ENCODE assay signal across 10 cellular contexts in the genomic region with DNA sequence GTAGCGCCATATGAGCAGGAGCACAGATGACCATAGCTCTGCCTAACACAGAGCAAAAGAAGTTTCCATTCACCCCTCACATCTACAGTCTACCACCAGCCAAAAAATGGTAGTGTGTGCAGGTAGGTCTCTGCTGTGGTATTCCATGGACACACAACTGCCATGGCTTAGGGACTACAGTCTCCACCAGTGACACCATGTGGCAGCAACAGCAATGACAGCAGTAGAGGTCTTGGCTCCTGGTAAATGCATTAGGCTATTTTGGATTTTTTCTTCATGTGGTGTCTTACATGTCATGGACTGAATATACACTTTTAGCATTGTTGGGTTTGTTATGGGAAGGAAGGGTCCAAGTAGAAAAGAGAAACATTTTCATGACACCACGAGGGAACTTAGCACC.
A peak's percentile ranks its signal among the peaks of the same experiment; 100 is the strongest.
DNase-seq lines count a peak whose midpoint lies in the region; ATAC-seq, FAIRE-seq and TF ChIP-seq lines count a peak whose summit lies in the region.
"Had no signal": no experiment of that assay in that cellular context is flagged by ENCODE, and none has a peak within 500 bp of the region (broad histone marks: within the 10 kb centered on the region; RNA-seq: fewer than 3 reads in every experiment).

No MANE protein-coding gene starts in this region.

- BruUV-seq in K562 (replicated peaks; lab: Mats Ljungman, UMichigan) = no TSS peak

- CTCF ChIA-PET in K562 (lab: Yijun Ruan, JAX; ENCODE audit: low intra/inter-chr PET ratio) = interaction anchor here (1.5 kb wide), 1 partner anchor 127 kb away, joined by 4 read pairs; no protein-coding TSS in a partner anchor

- no peak overlapping the region for H3K27ac ChIP-seq in K562 (ENCODE audit: extremely low read depth, low read depth, low read length)
- H3K27ac ChIP-seq in smooth muscle cell (ENCODE audit: low read depth) = no peak overlapping the region
- H3K27ac ChIP-seq: upper lobe of left lung had no signal

- H3K4me3 ChIP-seq in K562 = no peak overlapping the region
- H3K4me3 ChIP-seq in smooth muscle cell = no peak overlapping the region
- H3K4me3 ChIP-seq: upper lobe of left lung had no signal

- H3K27ac Mint-ChIP-seq in activated T-cell treated with anti-CD3 and anti-CD28 coated beads, Interleukin-2, amount 50 U/mL, for 24 hours = no peak overlapping the region
- H3K27ac Mint-ChIP-seq: B cell had no signal

- H3K9me1 ChIP-seq in K562 (ENCODE audit: control insufficient read depth, insufficient read depth, low read length) = no peaks in the 10 kb centered on the region

- intact Hi-C loops in K562 (cut with micrococcal nuclease) = loop anchor here (5.0 to 10.0 kb wide), 2 partner anchors 115 to 448 kb away; no protein-coding TSS in a partner anchor

- no peaks in the 10 kb centered on the region for H3K36me3 ChIP-seq in K562 (ENCODE audit: control insufficient read depth, insufficient read depth, low read length)
- no peaks in the 10 kb centered on the region for H3K36me3 ChIP-seq in smooth muscle cell (ENCODE audit: low read depth)
- H3K36me3 ChIP-seq: upper lobe of left lung had no signal

- POLR2A ChIA-PET in K562 (lab: Yijun Ruan, JAX) = interaction anchor here (1.4 kb wide), 1 partner anchor 21 kb away, joined by 4 read pairs; no protein-coding TSS in a partner anchor

- TF ChIP-seq POLR2A in K562 (conservative IDR thresholded peaks at IDR 0.05) (no peak), GM12892 (IDR thresholded peaks at IDR 0.05; ENCODE audit: low read depth, low read length) (no peak)

- H3F3A ChIP-seq in smooth muscle cell (ENCODE audit: low read depth) = no peaks in the 10 kb centered on the region

- peak; percentile 77 to 92 for TF ChIP-seq RAD21 in K562 (CRISPR knock-in tag; conservative IDR thresholded peaks at IDR 0.05 in 1 of 2, IDR thresholded peaks at IDR 0.05 in 1 of 2)

- H4K20me1 ChIP-seq in K562 (replicated peaks; ENCODE audit: control insufficient read depth, insufficient read depth, low read length) = no peaks in the 10 kb centered on the region
- H4K20me1 ChIP-seq in smooth muscle cell (ENCODE audit: low read depth) = no peaks in the 10 kb centered on the region

- ATAC-seq in HG03378 (IDR thresholded peaks at IDR 0.05; ENCODE audit: unreplicated experiment) (peak; percentile 58), K562 (peak; percentile 94), HG02571 (IDR thresholded peaks at IDR 0.05; ENCODE audit: unreplicated experiment) (no peak)

- in situ Hi-C loops in K562 (cut with MboI) = no loop called here

- FAIRE-seq in K562 (lab: Jason Lieb, UNC) = peak; percentile 90
- no peak for FAIRE-seq in GM12892 (lab: Jason Lieb, UNC)

- H3K4me2 ChIP-seq in K562 (ENCODE audit: insufficient read depth, low read length) = no peak overlapping the region
- H3K4me2 ChIP-seq in smooth muscle cell = no peak overlapping the region

- peak; percentile 74 to 77 (median 75) for TF ChIP-seq CTCF in K562 (IDR thresholded peaks at IDR 0.05 in 2 of 3, conservative IDR thresholded peaks at IDR 0.05 in 1 of 3; ENCODE audit: insufficient read depth in 2 of 3, low read depth in 1 of 3, low read length in 3 of 3)
- TF ChIP-seq CTCF in smooth muscle cell (IDR thresholded peaks at IDR 0.05; ENCODE audit: borderline replicate concordance, insufficient read depth, poor library complexity, severe bottlenecking) = peak; percentile 17

- H3K27me3 Mint-ChIP-seq in activated T-cell treated with anti-CD3 and anti-CD28 coated beads, Interleukin-2, amount 50 U/mL, for 24 hours = peaks cover 21% of the 10 kb centered on the region

- TF ChIP-seq EP300 in K562 (IDR thresholded peaks at IDR 0.05; ENCODE audit: low read length) = no peak

- no peak overlapping the region for H3K4me3 Mint-ChIP-seq in activated T-cell treated with anti-CD3 and anti-CD28 coated beads, Interleukin-2, amount 50 U/mL, for 24 hours
- H3K4me3 Mint-ChIP-seq: B cell had no signal

- peaks cover 0 to 12% of the 10 kb centered on the region in 2 experiments; a peak in 3 of 5 replicates for H3K4me1 ChIP-seq in K562 (replicated peaks in 1 of 2; ENCODE audit: control insufficient read depth in 2 of 2, insufficient read depth in 2 of 2, low read length in 2 of 2)
- H3K4me1 ChIP-seq in smooth muscle cell (ENCODE audit: low read depth) = no peaks in the 10 kb centered on the region

- 24% methylated on average over 2 of the region's 2 CpGs for WGBS in K562 (ENCODE audit: insufficient coverage, low coverage, missing lambda C conversion rate)
- 69% methylated on average over 2 of the region's 2 CpGs for WGBS in smooth muscle cell (ENCODE audit: low lambda C conversion rate)

- H3K9me3 Mint-ChIP-seq in activated T-cell treated with anti-CD3 and anti-CD28 coated beads, Interleukin-2, amount 50 U/mL, for 24 hours = no peaks in the 10 kb centered on the region

- H3K79me2 ChIP-seq in K562 (ENCODE audit: control insufficient read depth, insufficient read depth, low read length) = no peaks in the 10 kb centered on the region
- no peaks in the 10 kb centered on the region for H3K79me2 ChIP-seq in smooth muscle cell (ENCODE audit: low read depth)

- H3K9ac ChIP-seq in K562 (ENCODE audit: insufficient read depth in 1 of 2, low read depth in 2 of 2, low read length in 2 of 2) (no peak overlapping the region), smooth muscle cell (ENCODE audit: low read depth) (no peak overlapping the region)

- no peaks in the 10 kb centered on the region for H3K4me1 Mint-ChIP-seq in activated T-cell treated with anti-CD3 and anti-CD28 coated beads, Interleukin-2, amount 50 U/mL, for 24 hours (ENCODE audit: low read depth)

- peak; percentile 31 for DNase-seq in NCI-H748 (lab: John Stamatoyannopoulos, UW; ENCODE audit: unreplicated experiment)
- DNase-seq in NCI-H748 treated with DMSO at 0.1 percent for 48 hours (lab: John Stamatoyannopoulos, UW) = no peak
- DNase-seq in K562 (ENCODE audit: extremely low read depth in 1 of 4, low spot score in 3 of 4) = peak; percentile 21 to 73 (median 45)
- DNase-seq in smooth muscle cell (lab: John Stamatoyannopoulos, UW; ENCODE audit: unreplicated experiment) = no peak
- no peak for DNase-seq in GM12892 (ENCODE audit: insufficient read length)
- no peak for DNase-seq in activated T-cell treated with anti-CD3 and anti-CD28 coated beads, Interleukin-2, amount 50 U/mL, for 24 hours

- H3K9me3 ChIP-seq in K562 (replicated peaks; ENCODE audit: control insufficient read depth, insufficient read depth, low read depth, low read length) = no peaks in the 10 kb centered on the region
- no peaks in the 10 kb centered on the region for H3K9me3 ChIP-seq in smooth muscle cell (replicated peaks; ENCODE audit: low read depth)
- H3K9me3 ChIP-seq: upper lobe of left lung had no signal

- H3K27me3 ChIP-seq in K562 (ENCODE audit: control insufficient read depth in 2 of 2, insufficient read depth in 2 of 2, low read length in 2 of 2) = no peaks in the 10 kb centered on the region
- H3K27me3 ChIP-seq in smooth muscle cell (ENCODE audit: low read depth) = no peaks in the 10 kb centered on the region
- H3K27me3 ChIP-seq: upper lobe of left lung had no signal

- no peaks in the 10 kb centered on the region for H3K36me3 Mint-ChIP-seq in activated T-cell treated with anti-CD3 and anti-CD28 coated beads, Interleukin-2, amount 50 U/mL, for 24 hours (ENCODE audit: low read depth)

- H2AFZ ChIP-seq in K562 (ENCODE audit: low read depth, low read length) (no peak overlapping the region), smooth muscle cell (ENCODE audit: low read depth) (no peak overlapping the region)

TF ChIP-seq in K562, 482 proteins besides CTCF, POLR2A, EP300 and RAD21:
- TF ChIP-seq EHMT2 (IDR thresholded peaks at IDR 0.05) = 0 out of 2 replicates have a peak, but pooled peaks have one; percentile 31
- TF ChIP-seq, protein P1, sequence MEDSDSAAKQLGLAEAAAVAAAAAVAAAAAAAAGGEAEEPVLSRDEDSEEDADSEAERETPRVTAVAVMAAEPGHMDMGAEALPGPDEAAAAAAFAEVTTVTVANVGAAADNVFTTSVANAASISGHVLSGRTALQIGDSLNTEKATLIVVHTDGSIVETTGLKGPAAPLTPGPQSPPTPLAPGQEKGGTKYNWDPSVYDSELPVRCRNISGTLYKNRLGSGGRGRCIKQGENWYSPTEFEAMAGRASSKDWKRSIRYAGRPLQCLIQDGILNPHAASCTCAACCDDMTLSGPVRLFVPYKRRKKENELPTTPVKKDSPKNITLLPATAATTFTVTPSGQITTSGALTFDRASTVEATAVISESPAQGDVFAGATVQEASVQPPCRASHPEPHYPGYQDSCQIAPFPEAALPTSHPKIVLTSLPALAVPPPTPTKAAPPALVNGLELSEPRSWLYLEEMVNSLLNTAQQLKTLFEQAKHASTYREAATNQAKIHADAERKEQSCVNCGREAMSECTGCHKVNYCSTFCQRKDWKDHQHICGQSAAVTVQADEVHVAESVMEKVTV (CRISPR knock-in tag; IDR thresholded peaks at IDR 0.05) = peak; percentile 65
- TF ChIP-seq TEAD4 (IDR thresholded peaks at IDR 0.05; ENCODE audit: low read length) = 0 out of 2 replicates have a peak, but pooled peaks have one; percentile 8
- TF ChIP-seq TEAD4 (CRISPR knock-in tag; IDR thresholded peaks at IDR 0.05; ENCODE audit: borderline replicate concordance) = no peak
- peak; percentile 78 for TF ChIP-seq SMC3 (conservative IDR thresholded peaks at IDR 0.05; ENCODE audit: insufficient read depth, low read depth, low read length)
- TF ChIP-seq CBX3 (IDR thresholded peaks at IDR 0.05; ENCODE audit: borderline replicate concordance in 1 of 2, low read length in 2 of 2) = 0 out of 3 replicates have a peak, but pooled peaks of 1 of the 2 experiments have one; percentile 32
- TF ChIP-seq RB1 (IDR thresholded peaks at IDR 0.05; ENCODE audit: low read depth) = 0 out of 2 replicates have a peak, but pooled peaks have one; percentile 44
- no peak for TF ChIP-seq HLTF (IDR thresholded peaks at IDR 0.05)
- no peak for TF ChIP-seq MIER1 (IDR thresholded peaks at IDR 0.05; ENCODE audit: low read depth)

Comparison
In these comparisons a context has a peak if more than half of its experiments do, and no peak if none do; other contexts are left out.
1. DNase-seq: peak in NCI-H748 (single experiment) and K562 (4 of 4); none in NCI-H748 treated with DMSO at 0.1 percent for 48 hours (single experiment), smooth muscle cell (single experiment), GM12892 (single experiment) and activated T-cell treated with anti-CD3 and anti-CD28 coated beads, Interleukin-2, amount 50 U/mL, for 24 hours (single experiment).